17 cellular contexts compared by ENCODE assay signal in the genomic region with DNA sequence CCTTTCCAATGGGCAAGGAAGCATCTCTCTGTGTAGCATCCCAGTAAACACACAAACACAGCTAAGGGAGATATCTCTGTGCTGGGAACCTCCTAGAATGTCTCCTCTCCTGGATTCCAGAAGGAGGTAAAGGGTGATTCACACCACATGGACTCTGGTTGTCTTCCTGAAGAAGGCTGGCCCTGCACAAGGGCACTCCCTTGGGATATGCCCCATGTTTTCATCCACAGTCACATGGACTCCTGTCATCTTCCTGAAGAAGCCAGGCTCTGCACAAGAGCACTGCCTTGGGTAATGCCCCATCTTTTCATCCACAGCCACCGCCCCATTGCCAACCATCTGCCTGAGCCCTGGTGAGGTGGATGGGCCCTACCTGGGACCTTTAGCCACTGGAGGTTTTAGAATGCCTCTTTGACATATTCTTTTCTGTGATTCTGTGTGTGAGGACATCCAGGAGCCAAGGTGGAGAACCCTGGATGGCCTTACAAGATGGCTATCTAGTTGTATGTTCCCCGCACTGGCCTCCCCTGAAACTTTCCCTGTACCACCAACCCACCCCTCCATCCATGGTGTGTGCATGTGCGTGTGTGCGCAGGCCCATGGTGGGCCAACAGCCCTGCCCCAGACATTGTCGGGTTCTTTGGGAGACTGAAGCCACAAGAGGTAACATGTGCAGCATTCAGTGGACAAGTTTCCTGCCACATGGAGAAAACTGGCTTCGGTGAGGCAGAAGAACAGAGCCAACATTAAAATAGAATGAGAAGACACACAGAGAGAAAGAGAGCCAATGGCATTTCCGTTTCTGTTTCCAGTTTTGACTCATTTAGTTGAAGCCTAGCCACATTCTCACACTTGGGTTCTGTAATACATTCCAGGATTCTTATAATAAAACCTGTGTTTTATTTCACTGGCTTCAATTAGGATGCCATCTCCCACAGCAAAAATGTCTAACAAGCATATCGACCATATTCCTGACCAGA.
A peak's percentile ranks its signal among the peaks of the same experiment; 100 is the strongest.
DNase-seq lines count a peak whose midpoint lies in the region; ATAC-seq and TF ChIP-seq lines count a peak whose summit lies in the region.
"Had no signal": no experiment of that assay in that cellular context is flagged by ENCODE, and none has a peak within 500 bp of the region (broad histone marks: within the 10 kb centered on the region; RNA-seq: fewer than 3 reads in every experiment).

No MANE protein-coding gene starts in this region.

- TF ChIP-seq EP300 in transverse colon (IDR thresholded peaks at IDR 0.05; ENCODE audit: low read depth), result no peak

- no peaks in the 10 kb centered on the region for H3K36me3 Mint-ChIP-seq in stimulated activated effector memory CD8-positive, alpha-beta T cell treated with anti-CD3 and anti-CD28 coated beads, Interleukin-12 subunit alpha, Interleukin-12 subunit beta, amount 100 ng/mL, for 72 hours
- H3K36me3 Mint-ChIP-seq in naive thymus-derived CD8-positive, alpha-beta T cell, result no peaks in the 10 kb centered on the region
- H3K36me3 Mint-ChIP-seq: naive B cell had no signal

- H3K4me1 ChIP-seq in mammary epithelial cell (ENCODE audit: insufficient read depth, low read length), result no peaks in the 10 kb centered on the region
- H3K4me1 ChIP-seq in breast epithelium, result no peaks in the 10 kb centered on the region
- no peaks in the 10 kb centered on the region for H3K4me1 ChIP-seq in transverse colon
- H3K4me1 ChIP-seq: A549, Caco-2, suprapubic skin had no signal

- CTCF ChIA-PET in mammary epithelial cell (lab: Charles Lee; ENCODE audit: low non-redundant PET), result no interaction called here

- H3K27me3 Mint-ChIP-seq in naive thymus-derived CD8-positive, alpha-beta T cell, result peaks cover 0 to 14% (median 6%) of the 10 kb centered on the region in 5 donors

- TF ChIP-seq CTCF in mammary epithelial cell (conservative IDR thresholded peaks at IDR 0.05 in 1 of 2, IDR thresholded peaks at IDR 0.05 in 1 of 2; ENCODE audit: extremely low read depth in 1 of 2, insufficient read depth in 1 of 2, low read depth in 1 of 2, low read length in 2 of 2) (no peak), breast epithelium (IDR thresholded peaks at IDR 0.05) (no peak), transverse colon (IDR thresholded peaks at IDR 0.05) (no peak)

- H3K4me3 Mint-ChIP-seq in stimulated activated effector memory CD8-positive, alpha-beta T cell treated with anti-CD3 and anti-CD28 coated beads, Interleukin-12 subunit alpha, Interleukin-12 subunit beta, amount 100 ng/mL, for 72 hours, result no peak overlapping the region
- no peak overlapping the region for H3K4me3 Mint-ChIP-seq in naive thymus-derived CD8-positive, alpha-beta T cell
- H3K4me3 Mint-ChIP-seq: naive B cell had no signal

- no peaks in the 10 kb centered on the region for H3K9me3 ChIP-seq in mammary epithelial cell (replicated peaks; ENCODE audit: insufficient read depth, low read length)
- H3K9me3 ChIP-seq in breast epithelium, result no peaks in the 10 kb centered on the region
- no peaks in the 10 kb centered on the region for H3K9me3 ChIP-seq in transverse colon
- H3K9me3 ChIP-seq: A549, Caco-2, suprapubic skin had no signal

- no peak overlapping the region for H3K9ac ChIP-seq in mammary epithelial cell (ENCODE audit: insufficient read depth, low read length)
- H3K9ac ChIP-seq: KMS-11 had no signal

- intact Hi-C loops in mammary epithelial cell (cut with micrococcal nuclease), result no loop called here
- intact Hi-C loops in breast epithelium (cut with DNase I; ENCODE audit: low total_unique reads), result no loop called here
- intact Hi-C loops in transverse colon (cut with DNase I; ENCODE audit: low total_unique reads), result no loop called here

- H3K27ac ChIP-seq in mammary epithelial cell (ENCODE audit: insufficient read depth, low read depth, low read length), result no peak overlapping the region
- no peak overlapping the region for H3K27ac ChIP-seq in breast epithelium
- no peak overlapping the region for H3K27ac ChIP-seq in transverse colon
- H3K27ac ChIP-seq: A549, dorsolateral prefrontal cortex, KMS-11, suprapubic skin had no signal

- no peak overlapping the region for H3K27ac Mint-ChIP-seq in stimulated activated effector memory CD8-positive, alpha-beta T cell treated with anti-CD3 and anti-CD28 coated beads, Interleukin-12 subunit alpha, Interleukin-12 subunit beta, amount 100 ng/mL, for 72 hours
- no peak overlapping the region for H3K27ac Mint-ChIP-seq in naive thymus-derived CD8-positive, alpha-beta T cell

- H3K4me2 ChIP-seq in mammary epithelial cell (ENCODE audit: insufficient read depth, low read depth, low read length), result no peak overlapping the region
- H3K4me2 ChIP-seq: A549, KMS-11 had no signal

- DNase-seq in mammary epithelial cell (peak; percentile 22), breast epithelium (ENCODE audit: low spot score in 2 of 2) (no peak), cerebellum (ENCODE audit: low spot score) (peak; percentile 8), transverse colon (no peak)
- no peak for DNase-seq in stimulated activated effector memory CD8-positive, alpha-beta T cell treated with anti-CD3 and anti-CD28 coated beads, Interleukin-12 subunit alpha, Interleukin-12 subunit beta, amount 100 ng/mL, for 72 hours (ENCODE audit: low spot score in 2 of 2)
- DNase-seq in naive thymus-derived CD8-positive, alpha-beta T cell, result no peak
- DNase-seq: activated effector memory CD4-positive, alpha-beta T cell treated with Interleukin-2 at 50 U/mL for 16 hours; Caco-2; naive B cell; NCI-H446; OCI-M1 had no signal

- H3K4me3 ChIP-seq in mammary epithelial cell (replicated peaks in 1 of 3; ENCODE audit: insufficient read depth in 1 of 3, low read depth in 2 of 3, low read length in 3 of 3), result no peak overlapping the region
- no peak overlapping the region for H3K4me3 ChIP-seq in breast epithelium
- no peak overlapping the region for H3K4me3 ChIP-seq in transverse colon
- H3K4me3 ChIP-seq: A549, dorsolateral prefrontal cortex, suprapubic skin had no signal

- dilution Hi-C loops in mammary epithelial cell (cut with HindIII; ENCODE audit: low sequenced_read_pairs), result loop anchor here (25.0 kb wide), 1 partner anchor 98 kb away; the partner anchor contains the start of gene CST7

- WGBS in mammary epithelial cell (ENCODE audit: low coverage, missing lambda C conversion rate), result 52% methylated on average over 7 of the region's 8 CpGs
- 80 to 89% methylated on average over 3 to 8 of the region's 8 CpGs for WGBS in transverse colon (ENCODE audit: low coverage in 1 of 2), 2 donors

- no peak overlapping the region for H2AFZ ChIP-seq in mammary epithelial cell (ENCODE audit: low read depth, low read length)

- no peaks in the 10 kb centered on the region for H3K9me3 Mint-ChIP-seq in stimulated activated effector memory CD8-positive, alpha-beta T cell treated with anti-CD3 and anti-CD28 coated beads, Interleukin-12 subunit alpha, Interleukin-12 subunit beta, amount 100 ng/mL, for 72 hours
- no peaks in the 10 kb centered on the region for H3K9me3 Mint-ChIP-seq in naive thymus-derived CD8-positive, alpha-beta T cell
- H3K9me3 Mint-ChIP-seq: naive B cell had no signal

- peak; percentile 14 for ATAC-seq in HG02759 (IDR thresholded peaks at IDR 0.05; ENCODE audit: unreplicated experiment)
- peak; percentile 52 for ATAC-seq in stimulated activated effector memory CD8-positive, alpha-beta T cell treated with anti-CD3 and anti-CD28 coated beads, Interleukin-12 subunit alpha, Interleukin-12 subunit beta, amount 100 ng/mL, for 72 hours
- ATAC-seq in naive thymus-derived CD8-positive, alpha-beta T cell, result no peak
- ATAC-seq in HG02588 (IDR thresholded peaks at IDR 0.05; ENCODE audit: unreplicated experiment), result no peak
- ATAC-seq: A549 had no signal

- POLR2A ChIA-PET in naive thymus-derived CD8-positive, alpha-beta T cell (lab: Charles Lee), result no interaction called here

- peaks cover 15% of the 10 kb centered on the region for H3K4me1 Mint-ChIP-seq in stimulated activated effector memory CD8-positive, alpha-beta T cell treated with anti-CD3 and anti-CD28 coated beads, Interleukin-12 subunit alpha, Interleukin-12 subunit beta, amount 100 ng/mL, for 72 hours
- peaks cover 0 to 8% (median 0%) of the 10 kb centered on the region in 4 donors for H3K4me1 Mint-ChIP-seq in naive thymus-derived CD8-positive, alpha-beta T cell

- H3K36me3 ChIP-seq in mammary epithelial cell (ENCODE audit: insufficient read depth, low read length), result no peaks in the 10 kb centered on the region
- H3K36me3 ChIP-seq in breast epithelium, result no peaks in the 10 kb centered on the region
- H3K36me3 ChIP-seq in transverse colon, result no peaks in the 10 kb centered on the region
- H3K36me3 ChIP-seq: suprapubic skin had no signal

- H3K27me3 ChIP-seq in mammary epithelial cell (ENCODE audit: insufficient read depth, low read length) (no peaks in the 10 kb centered on the region), breast epithelium (no peaks in the 10 kb centered on the region), transverse colon (no peaks in the 10 kb centered on the region)
- H3K27me3 ChIP-seq: suprapubic skin had no signal

- BruUV-seq in mammary epithelial cell (replicated peaks; lab: Mats Ljungman, UMichigan), result no TSS peak

- no peak for TF ChIP-seq POLR2A in breast epithelium (IDR thresholded peaks at IDR 0.05)
- no peak for TF ChIP-seq POLR2A in transverse colon (IDR thresholded peaks at IDR 0.05)

- no peaks in the 10 kb centered on the region for H4K20me1 ChIP-seq in mammary epithelial cell (ENCODE audit: insufficient read depth, low read length)

- no peaks in the 10 kb centered on the region for H3K79me2 ChIP-seq in mammary epithelial cell (ENCODE audit: insufficient read depth, low read length)

- in situ Hi-C loops in mammary epithelial cell (cut with MboI; ENCODE audit: low sequenced_read_pairs in 2 of 2), result no loop called here
- in situ Hi-C loops in transverse colon (cut with MboI; ENCODE audit: low pct_ligation_motif_present in 1 of 4, low pct_unique_long_range_greater_than_20kb in 1 of 4, low sequenced_read_pairs in 3 of 4), result no loop called here

Comparison
In these comparisons a context has a peak if more than half of its experiments do, and no peak if none do; other contexts are left out.
1. DNase-seq: peak in mammary epithelial cell (single experiment) and cerebellum (single experiment); none in breast epithelium (0 of 2), stimulated activated effector memory CD8-positive, alpha-beta T cell treated with anti-CD3 and anti-CD28 coated beads, Interleukin-12 subunit alpha, Interleukin-12 subunit beta, amount 100 ng/mL, for 72 hours (0 of 2), transverse colon (single experiment) and naive thymus-derived CD8-positive, alpha-beta T cell (0 of 10).
2. ATAC-seq: peak in HG02759 (single experiment) and stimulated activated effector memory CD8-positive, alpha-beta T cell treated with anti-CD3 and anti-CD28 coated beads, Interleukin-12 subunit alpha, Interleukin-12 subunit beta, amount 100 ng/mL, for 72 hours (single experiment); none in naive thymus-derived CD8-positive, alpha-beta T cell (0 of 2) and HG02588 (single experiment).